Comparison of ENCODE assay signal across 18 cellular contexts in genomic region chr6:53119349-53119748, GRCh38. TPM values are rescaled to one million over a fixed set of nuclear protein-coding genes. Genes with fewer than 3 reads are reported as not detected.
DNase-seq lines count a peak whose midpoint lies in the region; ATAC-seq, FAIRE-seq and TF ChIP-seq lines count a peak whose summit lies in the region.
"Had no signal": no experiment of that assay in that cellular context is flagged by ENCODE, and none has a peak within 500 bp of the region (broad histone marks: within the 10 kb centered on the region; RNA-seq: fewer than 3 reads in every experiment).

No MANE protein-coding gene starts in this region.

- H3K9ac ChIP-seq in muscle layer of colon (ENCODE audit: low read length), result no peak overlapping the region
- H3K9ac ChIP-seq: BLaER1 treated with 17β-estradiol and CSF1 and Interleukin-3, amounts not matched to agents 10 nM and 100 nM had no signal

- H3K36me3 Mint-ChIP-seq in MCF 10A (ENCODE audit: insufficient read depth, unreplicated experiment), result no peaks in the 10 kb centered on the region
- H3K36me3 Mint-ChIP-seq in naive thymus-derived CD4-positive, alpha-beta T cell, result peaks cover 0 to 7% (median 0%) of the 10 kb centered on the region in 5 donors

- DNase-seq in Daoy (ENCODE audit: low read depth), result peak; percentile 11
- peak; percentile 32 for DNase-seq in NCI-H146 treated with DMSO at 0.1 percent for 48 hours (lab: John Stamatoyannopoulos, UW; ENCODE audit: unreplicated experiment)
- DNase-seq in MCF 10A (ENCODE audit: unreplicated experiment), result no peak
- DNase-seq in OCI-LY7 (ENCODE audit: low spot score), result no peak
- DNase-seq in naive thymus-derived CD4-positive, alpha-beta T cell, result no peak
- no peak for DNase-seq in pancreas
- DNase-seq: activated CD4-positive, alpha-beta T cell treated with anti-CD3 and anti-CD28 coated beads, Interleukin-2, amount 10 ng/mL, durations not matched to agents 7 days and 5 days; activated T-cell treated with anti-CD3 and anti-CD28 coated beads, Interleukin-2, amount 50 U/mL, for 72 hours; head of caudate nucleus; kidney glomerular epithelial cell; RPMI8226; stimulated activated CD4-positive, alpha-beta T cell treated with anti-CD3 and anti-CD28 coated beads, Interleukin-1b, Interleukin-23, amount 100 ng/mL, for 48 hours; testis had no signal

- no peak overlapping the region for H3K4me3 Mint-ChIP-seq in MCF 10A (ENCODE audit: unreplicated experiment)
- H3K4me3 Mint-ChIP-seq in naive thymus-derived CD4-positive, alpha-beta T cell, result no peak overlapping the region
- H3K4me3 Mint-ChIP-seq: activated CD4-positive, alpha-beta T cell treated with anti-CD3 and anti-CD28 coated beads, Interleukin-2, amount 10 ng/mL, durations not matched to agents 7 days and 5 days; activated T-cell treated with anti-CD3 and anti-CD28 coated beads, Interleukin-2, amount 50 U/mL, for 72 hours had no signal

- no peaks in the 10 kb centered on the region for H3K27me3 Mint-ChIP-seq in MCF 10A (ENCODE audit: insufficient read depth, unreplicated experiment)
- peaks cover 0 to 8% (median 4%) of the 10 kb centered on the region in 5 donors for H3K27me3 Mint-ChIP-seq in naive thymus-derived CD4-positive, alpha-beta T cell

- ATAC-seq in naive thymus-derived CD4-positive, alpha-beta T cell, result no peak
- no peak for ATAC-seq in pancreas
- ATAC-seq in GM19467 (IDR thresholded peaks at IDR 0.05; ENCODE audit: unreplicated experiment), result no peak
- ATAC-seq: activated T-cell treated with anti-CD3 and anti-CD28 coated beads, Interleukin-2, amount 50 U/mL, for 72 hours had no signal

- WGBS in pancreas, 2 donors, result 74 to 85% methylated on average over 1 of the region's 1 CpG

- H3K9me3 Mint-ChIP-seq in MCF 10A (ENCODE audit: unreplicated experiment), result no peaks in the 10 kb centered on the region
- peaks cover 0 to 12% (median 3%) of the 10 kb centered on the region in 11 donors for H3K9me3 Mint-ChIP-seq in naive thymus-derived CD4-positive, alpha-beta T cell
- H3K9me3 Mint-ChIP-seq: activated CD4-positive, alpha-beta T cell treated with anti-CD3 and anti-CD28 coated beads, Interleukin-2, amount 10 ng/mL, durations not matched to agents 7 days and 5 days; activated T-cell treated with anti-CD3 and anti-CD28 coated beads, Interleukin-2, amount 50 U/mL, for 72 hours had no signal

- POLR2A ChIA-PET in MCF 10A (lab: Yijun Ruan, JAX) (interaction anchor here (0.6 to 1.3 kb wide), 3 partner anchors 12 to 289 kb away, joined by 3 to 5 read pairs (median 4); no protein-coding TSS in a partner anchor), OCI-LY7 (lab: Charles Lee) (no interaction called here)
- POLR2A ChIA-PET in naive thymus-derived CD4-positive, alpha-beta T cell (lab: Charles Lee), result interaction anchor here (0.8 kb wide), 1 partner anchor 377 kb away, joined by 4 read pairs; no protein-coding TSS in a partner anchor

- H3K27ac Mint-ChIP-seq in MCF 10A (ENCODE audit: low read depth, unreplicated experiment), result peak overlapping the region; percentile 60
- no peak overlapping the region for H3K27ac Mint-ChIP-seq in naive thymus-derived CD4-positive, alpha-beta T cell
- H3K27ac Mint-ChIP-seq: activated CD4-positive, alpha-beta T cell treated with anti-CD3 and anti-CD28 coated beads, Interleukin-2, amount 10 ng/mL, durations not matched to agents 7 days and 5 days; activated T-cell treated with anti-CD3 and anti-CD28 coated beads, Interleukin-2, amount 50 U/mL, for 72 hours had no signal

- H4K20me1 ChIP-seq in OCI-LY7 (ENCODE audit: insufficient read depth, low read length), result no peaks in the 10 kb centered on the region
- H4K20me1 ChIP-seq: BLaER1 treated with 17β-estradiol and CSF1 and Interleukin-3, amounts not matched to agents 10 nM and 100 nM had no signal

- CTCF ChIA-PET in MCF 10A (lab: Yijun Ruan, JAX) (interaction anchor here (0.6 to 1.2 kb wide), 2 partner anchors 20 to 712 kb away, joined by 3 read pairs; no protein-coding TSS in a partner anchor), OCI-LY7 (lab: Charles Lee; ENCODE audit: unreplicated experiment) (no interaction called here)
- CTCF ChIA-PET in naive thymus-derived CD4-positive, alpha-beta T cell (lab: Charles Lee), result no interaction called here

- no peak overlapping the region for H2AFZ ChIP-seq in OCI-LY7 (ENCODE audit: low read length)

- peak overlapping the region; percentile 23 for H3K27ac ChIP-seq in muscle layer of colon (ENCODE audit: low read depth, low read length)
- no peak overlapping the region for H3K27ac ChIP-seq in OCI-LY7 (ENCODE audit: low read depth, low read length, poor library complexity, severe bottlenecking)
- no peak overlapping the region for H3K27ac ChIP-seq in naive thymus-derived CD4-positive, alpha-beta T cell (ENCODE audit: low read depth, low read length)
- no peak overlapping the region for H3K27ac ChIP-seq in pancreas
- H3K27ac ChIP-seq: BLaER1 treated with 17β-estradiol and CSF1 and Interleukin-3, amounts not matched to agents 10 nM and 100 nM; testis had no signal

- no peaks in the 10 kb centered on the region for H3K9me3 ChIP-seq in muscle layer of colon (ENCODE audit: low read length)
- no peaks in the 10 kb centered on the region for H3K9me3 ChIP-seq in OCI-LY7 (ENCODE audit: low read length)
- peaks cover 0 to 6% (median 0%) of the 10 kb centered on the region in 3 experiments for H3K9me3 ChIP-seq in naive thymus-derived CD4-positive, alpha-beta T cell (ENCODE audit: control insufficient read depth in 2 of 3, low read length in 3 of 3)
- H3K9me3 ChIP-seq in pancreas, result no peaks in the 10 kb centered on the region
- H3K9me3 ChIP-seq: BLaER1 treated with 17β-estradiol and CSF1 and Interleukin-3, amounts not matched to agents 10 nM and 100 nM; testis had no signal

- TF ChIP-seq CTCF in MCF 10A (IDR thresholded peaks at IDR 0.05; ENCODE audit: unreplicated experiment) (no peak), OCI-LY7 (conservative IDR thresholded peaks at IDR 0.05; ENCODE audit: low read length) (no peak), pancreas (IDR thresholded peaks at IDR 0.05) (no peak)

- no peak for FAIRE-seq in pancreas (lab: Jason Lieb, UNC)
- FAIRE-seq: GM12891 had no signal

- H3K4me1 ChIP-seq in muscle layer of colon (ENCODE audit: insufficient read depth, low read length) (peaks cover 16% of the 10 kb centered on the region), OCI-LY7 (ENCODE audit: insufficient read depth, low read length, poor library complexity, severe bottlenecking) (no peaks in the 10 kb centered on the region), pancreas (peaks cover 0 to 7% (median 0%) of the 10 kb centered on the region in 3 donors)
- no peaks in the 10 kb centered on the region for H3K4me1 ChIP-seq in naive thymus-derived CD4-positive, alpha-beta T cell (ENCODE audit: control insufficient read depth in 2 of 2, insufficient read depth in 2 of 2, low read length in 2 of 2)
- H3K4me1 ChIP-seq: testis had no signal

- no peaks in the 10 kb centered on the region for H3K79me2 ChIP-seq in OCI-LY7 (ENCODE audit: insufficient read depth, low read depth, low read length)

- H3K36me3 ChIP-seq in muscle layer of colon (ENCODE audit: insufficient read depth, low read length) (no peaks in the 10 kb centered on the region), OCI-LY7 (ENCODE audit: insufficient read depth, low read length) (no peaks in the 10 kb centered on the region), pancreas (no peaks in the 10 kb centered on the region)
- no peaks in the 10 kb centered on the region for H3K36me3 ChIP-seq in naive thymus-derived CD4-positive, alpha-beta T cell (ENCODE audit: control insufficient read depth in 2 of 3, insufficient read depth in 3 of 3, low read length in 3 of 3)
- H3K36me3 ChIP-seq: BLaER1 treated with 17β-estradiol and CSF1 and Interleukin-3, amounts not matched to agents 10 nM and 100 nM had no signal

- H3K4me1 Mint-ChIP-seq in MCF 10A (ENCODE audit: insufficient read depth, unreplicated experiment), result peaks cover 20% of the 10 kb centered on the region
- H3K4me1 Mint-ChIP-seq in naive thymus-derived CD4-positive, alpha-beta T cell, result no peaks in the 10 kb centered on the region
- H3K4me1 Mint-ChIP-seq: activated CD4-positive, alpha-beta T cell treated with anti-CD3 and anti-CD28 coated beads, Interleukin-2, amount 10 ng/mL, durations not matched to agents 7 days and 5 days had no signal

- H3K4me2 ChIP-seq in OCI-LY7 (ENCODE audit: low read length), result no peak overlapping the region
- H3K4me2 ChIP-seq: BLaER1 treated with 17β-estradiol and CSF1 and Interleukin-3, amounts not matched to agents 10 nM and 100 nM had no signal

- H3K27me3 ChIP-seq in muscle layer of colon (ENCODE audit: control insufficient read depth in 1 of 2, insufficient read depth in 2 of 2, low read length in 2 of 2) (no peaks in the 10 kb centered on the region), pancreas (no peaks in the 10 kb centered on the region)
- H3K27me3 ChIP-seq in naive thymus-derived CD4-positive, alpha-beta T cell (ENCODE audit: control insufficient read depth in 2 of 2, insufficient read depth in 2 of 2, low read length in 2 of 2), result no peaks in the 10 kb centered on the region
- H3K27me3 ChIP-seq: BLaER1 treated with 17β-estradiol and CSF1 and Interleukin-3, amounts not matched to agents 10 nM and 100 nM; testis had no signal

- intact Hi-C loops in MCF 10A (cut with micrococcal nuclease) (no loop called here), OCI-LY7 (cut with micrococcal nuclease; ENCODE audit: unreplicated experiment) (no loop called here), pancreas (cut with DNase I) (no loop called here)
- intact Hi-C loops in naive thymus-derived CD4-positive, alpha-beta T cell (cut with micrococcal nuclease), result no loop called here

- BruUV-seq in MCF 10A (replicated peaks; lab: Mats Ljungman, UMichigan) (no TSS peak), OCI-LY7 (replicated peaks; lab: Mats Ljungman, UMichigan) (no TSS peak)

- H3K4me3 ChIP-seq in muscle layer of colon (ENCODE audit: low read depth in 1 of 2, low read length in 2 of 2) (no peak overlapping the region), OCI-LY7 (ENCODE audit: low read depth, low read length, poor library complexity, severe bottlenecking) (no peak overlapping the region), pancreas (no peak overlapping the region)
- no peak overlapping the region for H3K4me3 ChIP-seq in naive thymus-derived CD4-positive, alpha-beta T cell (ENCODE audit: low read length)
- H3K4me3 ChIP-seq: BLaER1 treated with 17β-estradiol and CSF1 and Interleukin-3, amounts not matched to agents 10 nM and 100 nM; testis had no signal

- no peaks in the 10 kb centered on the region for H3K9me2 ChIP-seq in OCI-LY7 (ENCODE audit: insufficient read depth, low read length)

RNA-seq across cellular contexts. Expression of gene GCM1, which starts 29.3 kb away (rescaled TPM):
- total RNA-seq in Daoy (2014; rRNA removed; shearing (Covaris generic)), result 0.23 TPM in 1 of 2 replicates, not detected in the other
- total RNA-seq in MCF 10A (2022) (not detected in 2 replicates), OCI-LY7 (2022) (not detected in 2 replicates), pancreas (not detected)
- not detected in 2 replicates for total RNA-seq in OCI-LY7 (2014; rRNA removed; shearing (Covaris generic))
- total RNA-seq in naive thymus-derived CD4-positive, alpha-beta T cell, result under 1 TPM in 1 of 5 experiments, not detected in 4; 0.07 TPM
- not detected for polyA plus RNA-seq in naive thymus-derived CD4-positive, alpha-beta T cell
- polyA plus RNA-seq in pancreas, result not detected
- total RNA-seq: activated CD4-positive, alpha-beta T cell treated with anti-CD3 and anti-CD28 coated beads, Interleukin-2, amount 10 ng/mL, durations not matched to agents 7 days and 5 days; pulmonary artery endothelial cell had no signal

RNA-seq across cellular contexts. Expression of gene FBXO9, which starts 54.1 kb away (rescaled TPM):
- total RNA-seq in Daoy (2014; rRNA removed; shearing (Covaris generic)), result 74.7 and 90.8 TPM in 2 replicates
- total RNA-seq in MCF 10A (2022), result 54.4 and 63.6 TPM in 2 replicates
- total RNA-seq in OCI-LY7 (2014; rRNA removed; shearing (Covaris generic)), result 20.5 and 23.5 TPM in 2 replicates
- total RNA-seq in OCI-LY7 (2022), result 67.7 and 80.2 TPM in 2 replicates
- total RNA-seq in naive thymus-derived CD4-positive, alpha-beta T cell, result 100 to 1,000 TPM in 2 of 5 experiments, 10 to 100 TPM in 3; 62.9 to 133 (median 75.6) TPM
- 10 to 100 TPM; 52.3 to 60.6 TPM for polyA plus RNA-seq in naive thymus-derived CD4-positive, alpha-beta T cell
- total RNA-seq in pancreas, result 10 to 100 TPM; 38.0 to 66.1 (median 50.8) TPM
- polyA plus RNA-seq in pancreas, result 10 to 100 TPM; 30.9 to 51.5 TPM

RNA-seq across cellular contexts. Expression of gene CILK1, which starts 57.7 kb away (rescaled TPM):
- 10.0 and 11.0 TPM in 2 replicates for total RNA-seq in Daoy (2014; rRNA removed; shearing (Covaris generic))
- total RNA-seq in MCF 10A (2022) (4.4 and 5.3 TPM in 2 replicates), OCI-LY7 (2022) (13.7 and 17.8 TPM in 2 replicates), pancreas (1 to 10 TPM; 3.5 to 9.0 (median 5.2) TPM)
- 6.2 and 6.9 TPM in 2 replicates for total RNA-seq in OCI-LY7 (2014; rRNA removed; shearing (Covaris generic))
- total RNA-seq in naive thymus-derived CD4-positive, alpha-beta T cell, result 10 to 100 TPM in 2 of 5 experiments, 1 to 10 TPM in 3; 9.0 to 14.8 (median 9.5) TPM
- 1 to 10 TPM; 3.9 to 4.1 TPM for polyA plus RNA-seq in naive thymus-derived CD4-positive, alpha-beta T cell
- 1 to 10 TPM; 2.7 to 2.9 TPM for polyA plus RNA-seq in pancreas

Comparison
In these comparisons a context has a peak if more than half of its experiments do, and no peak if none do; other contexts are left out.
1. DNase-seq: peak in Daoy (single experiment) and NCI-H146 treated with DMSO at 0.1 percent for 48 hours (single experiment); none in MCF 10A (single experiment), OCI-LY7 (single experiment), naive thymus-derived CD4-positive, alpha-beta T cell (0 of 9) and pancreas (0 of 6).